ENCODE assay signal across 16 cellular contexts in the genomic region with DNA sequence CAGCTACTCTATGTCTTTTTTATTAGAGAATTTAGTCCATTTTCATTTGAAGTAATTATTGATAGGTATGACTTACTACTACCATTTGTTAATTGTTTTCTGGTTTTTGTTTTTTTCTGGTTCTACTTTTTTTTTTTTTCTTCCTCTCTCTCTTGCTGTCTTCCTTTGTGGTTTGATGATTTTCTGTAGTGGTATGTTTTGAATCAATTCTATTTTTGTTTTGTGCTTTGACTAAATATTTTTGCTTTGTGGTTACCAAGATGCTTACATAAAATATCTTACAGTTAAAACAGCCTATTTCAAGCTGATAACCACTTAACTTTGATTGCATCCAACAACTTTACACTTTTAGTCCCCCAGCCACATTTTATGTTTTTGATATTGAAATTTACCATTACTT. TPM values are rescaled to one million over a fixed set of nuclear protein-coding genes. Genes with fewer than 3 reads are reported as not detected.
DNase-seq lines count a peak whose midpoint lies in the region; ATAC-seq and TF ChIP-seq lines count a peak whose summit lies in the region.
"Had no signal": no experiment of that assay in that cellular context is flagged by ENCODE, and none has a peak within 500 bp of the region (broad histone marks: within the 10 kb centered on the region; RNA-seq: fewer than 3 reads in every experiment).

No MANE protein-coding gene starts in this region.

- no peak overlapping the region for H3K4me3 Mint-ChIP-seq in T-helper 1 cell treated with Interleukin-12 subunit alpha and Interleukin-12 subunit beta and Interleukin-4 antibody, amounts not matched to agents 30 μg/mL and 1 μg/mL, for 36 hours
- H3K4me3 Mint-ChIP-seq: CD4-positive, alpha-beta memory T cell; H9 had no signal

- peaks cover 6% of the 10 kb centered on the region for H3K9me3 Mint-ChIP-seq in T-helper 1 cell treated with Interleukin-12 subunit alpha and Interleukin-12 subunit beta and Interleukin-4 antibody, amounts not matched to agents 30 μg/mL and 1 μg/mL, for 36 hours
- H3K9me3 Mint-ChIP-seq: H9 had no signal

- TF ChIP-seq CTCF in omental fat pad (IDR thresholded peaks at IDR 0.05), result no peak

- TF ChIP-seq POLR2A in erythroblast (IDR thresholded peaks at IDR 0.05; ENCODE audit: low read length), result no peak

- H3K27me3 Mint-ChIP-seq in T-helper 1 cell treated with Interleukin-12 subunit alpha and Interleukin-12 subunit beta and Interleukin-4 antibody, amounts not matched to agents 30 μg/mL and 1 μg/mL, for 36 hours (ENCODE audit: low read depth), result peaks cover 3% of the 10 kb centered on the region

- no peak for ATAC-seq in sciatic nerve
- no peak for ATAC-seq in omental fat pad (ENCODE audit: low FRiP score)
- ATAC-seq: HepG2 had no signal

- peaks cover 2% of the 10 kb centered on the region for H3K36me3 Mint-ChIP-seq in T-helper 1 cell treated with Interleukin-12 subunit alpha and Interleukin-12 subunit beta and Interleukin-4 antibody, amounts not matched to agents 30 μg/mL and 1 μg/mL, for 36 hours (ENCODE audit: low read depth)

- peak overlapping the region; percentile 4 for H3K27ac Mint-ChIP-seq in T-helper 1 cell treated with Interleukin-12 subunit alpha and Interleukin-12 subunit beta and Interleukin-4 antibody, amounts not matched to agents 30 μg/mL and 1 μg/mL, for 36 hours
- H3K27ac Mint-ChIP-seq: H9 had no signal

- peaks cover 12% of the 10 kb centered on the region for H3K4me1 Mint-ChIP-seq in T-helper 1 cell treated with Interleukin-12 subunit alpha and Interleukin-12 subunit beta and Interleukin-4 antibody, amounts not matched to agents 30 μg/mL and 1 μg/mL, for 36 hours (ENCODE audit: low read depth)

- intact Hi-C loops in sciatic nerve (cut with DNase I), result no loop called here

- DNase-seq in AG08395 (ENCODE audit: low spot score) (peak; percentile 13), GM03348 (ENCODE audit: low spot score) (peak; percentile 9), fibroblast of peridontal ligament (ENCODE audit: extremely low read depth) (peak; percentile 26), sciatic nerve (ENCODE audit: low spot score) (no peak), UCSD-AML1 (lab: John Stamatoyannopoulos, UW; ENCODE audit: unreplicated experiment) (no peak), omental fat pad (ENCODE audit: low spot score) (no peak), erythroblast (lab: John Stamatoyannopoulos, UW) (no peak)
- DNase-seq: CD4-positive, alpha-beta memory T cell; H9; Karpas-422; NCI-H1417 treated with DMSO at 0.1 percent for 48 hours; NCI-H2029; NCI-H510A had no signal

RNA-seq across cellular contexts. Expression of a gene that starts 3.3 kb away (rescaled TPM):
- not detected for total RNA-seq in sciatic nerve
- total RNA-seq in omental fat pad, result not detected
- total RNA-seq: CD4-positive, alpha-beta memory T cell; H9; RPMI7951 had no signal

RNA-seq across cellular contexts. Expression of a gene that starts 22.9 kb away (rescaled TPM):
- total RNA-seq in sciatic nerve (not detected), omental fat pad (not detected)
- total RNA-seq: CD4-positive, alpha-beta memory T cell; H9; RPMI7951 had no signal

RNA-seq across cellular contexts. Expression of a gene that starts 29.8 kb away (rescaled TPM):
- total RNA-seq in sciatic nerve, result 44.5 TPM
- 10 to 100 TPM; 29.3 to 67.4 (median 56.3) TPM for total RNA-seq in omental fat pad

Comparison
In these comparisons a context has a peak if more than half of its experiments do, and no peak if none do; other contexts are left out.
1. DNase-seq: peak in AG08395 (single experiment), GM03348 (single experiment) and fibroblast of peridontal ligament (single experiment); none in sciatic nerve (single experiment), UCSD-AML1 (single experiment), omental fat pad (single experiment) and erythroblast (0 of 2).